Comparison of ENCODE assay signal across 8 cellular contexts in the genomic region with DNA sequence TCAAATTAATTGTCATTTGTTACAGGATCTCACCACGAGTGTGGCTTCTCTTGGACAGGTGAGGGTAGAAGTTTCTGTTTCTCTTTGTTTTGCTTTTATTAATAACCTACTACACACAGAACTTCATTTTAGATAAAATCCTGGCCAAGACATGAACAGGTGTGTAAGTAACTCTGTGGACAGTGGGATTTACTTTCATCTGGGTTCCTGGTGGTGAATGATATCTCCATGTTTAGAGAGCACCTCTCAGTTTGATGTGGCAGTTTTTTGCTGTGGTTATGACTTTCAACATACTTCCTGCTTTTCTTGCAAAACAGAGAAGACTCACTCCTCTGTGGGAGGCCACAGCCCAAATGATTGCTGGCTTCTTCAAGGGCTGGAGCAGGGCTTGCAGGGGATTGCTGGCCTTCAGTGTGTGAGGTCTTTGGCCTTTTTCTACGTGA.
DNase-seq lines count a peak whose midpoint lies in the region; ATAC-seq and TF ChIP-seq lines count a peak whose summit lies in the region.

No MANE protein-coding gene starts in this region.

- no peaks in the 10 kb centered on the region for H3K27me3 ChIP-seq in HAP-1 (ENCODE audit: low read depth)

- H3K36me3 ChIP-seq in HAP-1 (replicated peaks): no peaks in the 10 kb centered on the region

- peak; percentile 70 for DNase-seq in UCSD-AML1 (lab: John Stamatoyannopoulos, UW; ENCODE audit: unreplicated experiment)
- DNase-seq in fibroblast of mammary gland (ENCODE audit: low read depth): peak; percentile 90
- peak; percentile 46 for DNase-seq in stimulated activated CD4-positive, alpha-beta T cell treated with anti-CD3 and anti-CD28 coated beads, Interleukin-4, amount 100 ng/mL, for 24 hours
- no peak for DNase-seq in posterior vena cava (ENCODE audit: low spot score)
- no peak for DNase-seq in Calu3
- DNase-seq in HAP-1 (ENCODE audit: low spot score in 2 of 2): no peak

- H3K4me1 Mint-ChIP-seq in Calu3 (ENCODE audit: low read depth, unreplicated experiment): peaks cover 17% of the 10 kb centered on the region

- CTCF ChIA-PET in Calu3 (lab: Charles Lee): interaction anchor here (0.7 kb wide), 1 partner anchor 276 kb away, joined by 4 read pairs; no protein-coding TSS in a partner anchor

- H3K36me3 Mint-ChIP-seq in Calu3 (ENCODE audit: insufficient read depth, unreplicated experiment): no peaks in the 10 kb centered on the region

- peaks cover 3% of the 10 kb centered on the region for H3K9me3 Mint-ChIP-seq in Calu3 (ENCODE audit: low read depth, unreplicated experiment)

- H3K4me1 ChIP-seq in HAP-1: no peaks in the 10 kb centered on the region

- no peaks in the 10 kb centered on the region for H3K9me3 ChIP-seq in HAP-1

- H3K27me3 Mint-ChIP-seq in Calu3 (ENCODE audit: unreplicated experiment): no peaks in the 10 kb centered on the region

- in situ Hi-C loops in HAP-1 (cut with MboI; ENCODE audit: low sequenced_read_pairs): loop anchor here (25.0 kb wide), 1 partner anchor 1061 kb away; a partner anchor contains a TSS

- H3K4me3 Mint-ChIP-seq in Calu3 (ENCODE audit: low read depth, unreplicated experiment): no peak overlapping the region

- no peak overlapping the region for H3K27ac Mint-ChIP-seq in Calu3 (ENCODE audit: unreplicated experiment)

- no TSS peak for BruUV-seq in Calu3 (replicated peaks; lab: Mats Ljungman, UMichigan)

- TF ChIP-seq CTCF in fibroblast of mammary gland (conservative IDR thresholded peaks at IDR 0.05; ENCODE audit: control insufficient read depth, insufficient read depth, low read depth, low read length) (no peak), Calu3 (IDR thresholded peaks at IDR 0.05; ENCODE audit: unreplicated experiment) (no peak)

- no peak overlapping the region for H3K4me3 ChIP-seq in fibroblast of mammary gland (ENCODE audit: control insufficient read depth, low read depth, low read length)
- H3K4me3 ChIP-seq in HAP-1: no peak overlapping the region

- intact Hi-C loops in posterior vena cava (cut with DNase I): no loop called here
- intact Hi-C loops in Calu3 (cut with micrococcal nuclease; ENCODE audit: unreplicated experiment): no loop called here

- peak; percentile 50 for ATAC-seq in GM19043 (IDR thresholded peaks at IDR 0.05; ENCODE audit: low read depth, unreplicated experiment)
- ATAC-seq in HG03103 (IDR thresholded peaks at IDR 0.05; ENCODE audit: low read depth, unreplicated experiment): peak; percentile 49

Comparison
In these comparisons a context has a peak if more than half of its experiments do, and no peak if none do; other contexts are left out.
1. DNase-seq: peak in UCSD-AML1 (single experiment), fibroblast of mammary gland (single experiment) and stimulated activated CD4-positive, alpha-beta T cell treated with anti-CD3 and anti-CD28 coated beads, Interleukin-4, amount 100 ng/mL, for 24 hours (single experiment); none in posterior vena cava (single experiment), Calu3 (single experiment) and HAP-1 (0 of 2).